11 cellular contexts compared by ENCODE assay signal in the genomic region with DNA sequence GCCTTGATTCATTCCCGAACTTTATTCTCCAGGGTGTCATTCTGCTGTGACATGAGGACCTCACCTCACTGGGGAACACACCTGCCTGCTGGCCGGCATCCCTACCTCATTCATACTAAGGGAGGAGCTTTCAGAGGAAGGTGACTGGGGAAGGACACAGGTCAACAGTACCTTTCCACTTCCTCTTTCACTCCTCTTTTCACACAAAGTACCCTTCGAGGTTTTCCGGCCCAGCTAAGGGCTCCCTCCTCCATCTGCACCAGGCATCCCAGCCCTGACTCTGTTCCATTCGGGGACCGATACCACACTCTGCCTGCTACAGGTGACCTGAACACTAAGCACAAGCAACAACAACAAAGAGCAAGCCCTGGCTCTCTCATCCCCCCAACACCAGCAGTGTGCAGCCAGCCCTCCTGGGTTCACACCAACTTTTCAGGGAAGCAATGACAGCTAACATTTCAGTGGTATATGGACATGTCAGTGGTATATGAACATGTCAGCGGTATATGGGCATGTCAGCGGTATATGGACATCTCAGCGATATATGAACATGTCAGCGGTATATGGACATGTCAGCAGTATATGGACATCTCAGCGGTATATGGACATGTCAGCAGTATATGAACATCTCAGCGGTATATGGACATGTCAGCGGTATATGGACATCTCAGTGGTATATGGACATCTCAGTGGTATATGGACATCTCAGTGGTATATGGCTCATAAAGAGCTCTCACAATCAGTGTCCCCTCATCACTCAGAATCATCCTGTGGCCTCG. TPM values are rescaled to one million over a fixed set of nuclear protein-coding genes. Genes with fewer than 3 reads are reported as not detected.
DNase-seq lines count a peak whose midpoint lies in the region; ATAC-seq and TF ChIP-seq lines count a peak whose summit lies in the region.
"Had no signal": no experiment of that assay in that cellular context is flagged by ENCODE, and none has a peak within 500 bp of the region (broad histone marks: within the 10 kb centered on the region; RNA-seq: fewer than 3 reads in every experiment).

No MANE protein-coding gene starts in this region.

- H3K36me3 Mint-ChIP-seq in activated T-helper 17 cell treated with anti-CD3 and anti-CD28 coated beads, Interleukin-2, amount 50 U/mL, for 72 hours (ENCODE audit: low read depth) = peaks cover 100% of the 10 kb centered on the region
- H3K36me3 Mint-ChIP-seq in stimulated activated naive B cell treated with anti-CD40 and anti-IgM and Interleukin-4, amounts not matched to agents 10 μg/mL and 1 μg/mL and 100 μg/mL, for 72 hours = peaks cover 54 to 66% of the 10 kb centered on the region in 2 donors

- no peaks in the 10 kb centered on the region for H3K4me1 ChIP-seq in right atrium auricular region

- peaks cover 95% of the 10 kb centered on the region for H3K36me3 ChIP-seq in right atrium auricular region

- H3K27ac Mint-ChIP-seq in activated T-helper 17 cell treated with anti-CD3 and anti-CD28 coated beads, Interleukin-2, amount 50 U/mL, for 72 hours = peak overlapping the region; percentile 55
- no peak overlapping the region for H3K27ac Mint-ChIP-seq in stimulated activated naive B cell treated with anti-CD40 and anti-IgM and Interleukin-4, amounts not matched to agents 10 μg/mL and 1 μg/mL and 100 μg/mL, for 72 hours
- H3K27ac Mint-ChIP-seq: type B pancreatic cell had no signal

- no peaks in the 10 kb centered on the region for H3K27me3 Mint-ChIP-seq in activated T-helper 17 cell treated with anti-CD3 and anti-CD28 coated beads, Interleukin-2, amount 50 U/mL, for 72 hours
- no peaks in the 10 kb centered on the region for H3K27me3 Mint-ChIP-seq in stimulated activated naive B cell treated with anti-CD40 and anti-IgM and Interleukin-4, amounts not matched to agents 10 μg/mL and 1 μg/mL and 100 μg/mL, for 72 hours
- H3K27me3 Mint-ChIP-seq: type B pancreatic cell had no signal

- no peak for ATAC-seq in left cardiac atrium
- ATAC-seq in HG02623 (IDR thresholded peaks at IDR 0.05; ENCODE audit: unreplicated experiment) = peak; percentile 62
- ATAC-seq in activated T-helper 17 cell treated with anti-CD3 and anti-CD28 coated beads, Interleukin-2, amount 50 U/mL, for 72 hours (replicated peaks) = no peak
- ATAC-seq in stimulated activated naive B cell treated with anti-CD40 and anti-IgM and Interleukin-4, amounts not matched to agents 10 μg/mL and 1 μg/mL and 100 μg/mL, for 72 hours (replicated peaks) = peak; percentile 90
- no peak for ATAC-seq in GM18861 (IDR thresholded peaks at IDR 0.05; ENCODE audit: unreplicated experiment)
- no peak for ATAC-seq in GM19455 (IDR thresholded peaks at IDR 0.05; ENCODE audit: unreplicated experiment)

- DNase-seq in right atrium auricular region (ENCODE audit: low spot score) (peak; percentile 48), left cardiac atrium (no peak), DMS53 treated with DMSO at 0.1 percent for 48 hours (lab: John Stamatoyannopoulos, UW; ENCODE audit: unreplicated experiment) (no peak)
- DNase-seq in stimulated activated naive B cell treated with anti-CD40 and anti-IgM and Interleukin-4, amounts not matched to agents 10 μg/mL and 1 μg/mL and 100 μg/mL, for 72 hours = no peak
- DNase-seq: NCI-H187, T-helper 2 cell had no signal

- H3K4me3 Mint-ChIP-seq in activated T-helper 17 cell treated with anti-CD3 and anti-CD28 coated beads, Interleukin-2, amount 50 U/mL, for 72 hours = no peak overlapping the region
- peak overlapping the region; percentile 14 to 17 for H3K4me3 Mint-ChIP-seq in stimulated activated naive B cell treated with anti-CD40 and anti-IgM and Interleukin-4, amounts not matched to agents 10 μg/mL and 1 μg/mL and 100 μg/mL, for 72 hours
- H3K4me3 Mint-ChIP-seq: type B pancreatic cell had no signal

- TF ChIP-seq CTCF in right atrium auricular region (IDR thresholded peaks at IDR 0.05) = no peak

- no peak overlapping the region for H3K4me3 ChIP-seq in right atrium auricular region

- peaks cover 29% of the 10 kb centered on the region for H3K4me1 Mint-ChIP-seq in activated T-helper 17 cell treated with anti-CD3 and anti-CD28 coated beads, Interleukin-2, amount 50 U/mL, for 72 hours
- H3K4me1 Mint-ChIP-seq in stimulated activated naive B cell treated with anti-CD40 and anti-IgM and Interleukin-4, amounts not matched to agents 10 μg/mL and 1 μg/mL and 100 μg/mL, for 72 hours = peaks cover 23 to 38% of the 10 kb centered on the region in 2 donors

- H3K27ac ChIP-seq in right atrium auricular region = no peak overlapping the region

- no peaks in the 10 kb centered on the region for H3K9me3 ChIP-seq in right atrium auricular region

- H3K27me3 ChIP-seq in right atrium auricular region = no peaks in the 10 kb centered on the region

- intact Hi-C loops in left cardiac atrium (cut with DNase I) = no loop called here

- H3K9me3 Mint-ChIP-seq in activated T-helper 17 cell treated with anti-CD3 and anti-CD28 coated beads, Interleukin-2, amount 50 U/mL, for 72 hours = no peaks in the 10 kb centered on the region
- H3K9me3 Mint-ChIP-seq in stimulated activated naive B cell treated with anti-CD40 and anti-IgM and Interleukin-4, amounts not matched to agents 10 μg/mL and 1 μg/mL and 100 μg/mL, for 72 hours = no peaks in the 10 kb centered on the region
- H3K9me3 Mint-ChIP-seq: type B pancreatic cell had no signal

RNA-seq across cellular contexts. Expression of a gene that starts 16.0 kb away (rescaled TPM):
- total RNA-seq in right atrium auricular region (10 to 100 TPM in 1 of 2 donors, 1 to 10 TPM in 1; 7.5 to 17.6 TPM), left cardiac atrium (10 to 100 TPM; 30.0 to 30.3 TPM)
- total RNA-seq in activated T-helper 17 cell treated with anti-CD3 and anti-CD28 coated beads, Interleukin-2, amount 50 U/mL, for 72 hours = 100 to 1,000 TPM; 121 to 285 TPM

Comparison
In these comparisons a context has a peak if more than half of its experiments do, and no peak if none do; other contexts are left out.
1. ATAC-seq: peak in HG02623 (single experiment) and stimulated activated naive B cell treated with anti-CD40 and anti-IgM and Interleukin-4, amounts not matched to agents 10 μg/mL and 1 μg/mL and 100 μg/mL, for 72 hours (2 of 2); none in left cardiac atrium (0 of 2), activated T-helper 17 cell treated with anti-CD3 and anti-CD28 coated beads, Interleukin-2, amount 50 U/mL, for 72 hours (single experiment), GM18861 (single experiment) and GM19455 (single experiment).